21 cellular contexts compared by ENCODE assay signal in genomic region chr16:89156740-89157645, GRCh38. TPM values are rescaled to one million over a fixed set of nuclear protein-coding genes. Genes with fewer than 3 reads are reported as not detected.
"Had no signal": no experiment of that assay in that cellular context is flagged by ENCODE, and none has a peak within 500 bp of the region (broad histone marks: within the 10 kb centered on the region; RNA-seq: fewer than 3 reads in every experiment).

No MANE protein-coding gene starts in this region.

- H3K4me1 ChIP-seq: foreskin keratinocyte had no signal

- H3K4me1 Mint-ChIP-seq: activated naive CD4-positive, alpha-beta T cell treated with anti-CD3 and anti-CD28 coated beads, Interleukin-2, amount 10 ng/mL, durations not matched to agents 7 days and 5 days had no signal

- H3K27me3 Mint-ChIP-seq: activated naive CD4-positive, alpha-beta T cell treated with anti-CD3 and anti-CD28 coated beads, Interleukin-2, amount 10 ng/mL, durations not matched to agents 7 days and 5 days had no signal

- H3K27ac ChIP-seq: foreskin keratinocyte, left lung had no signal

- DNase-seq: activated CD8-positive, alpha-beta memory T cell treated with anti-CD3 and anti-CD28 coated beads for 24 hours; activated CD8-positive, alpha-beta memory T cell treated with anti-CD3 and anti-CD28 coated beads, Interleukin-2, amount 50 U/mL, for 48 hours; activated effector memory CD4-positive, alpha-beta T cell treated with Interleukin-2 at 50 U/mL for 16 hours; activated naive CD4-positive, alpha-beta T cell treated with anti-CD3 and anti-CD28 coated beads, Interleukin-2, amount 10 ng/mL, durations not matched to agents 7 days and 5 days; activated T-cell treated with anti-CD3 and anti-CD28 coated beads, Interleukin-2, amount 50 U/mL, for 48 hours; effector CD8-positive, alpha-beta T cell; foreskin keratinocyte; glutamatergic neuron; islet precursor cell; left lung; midbrain; trophoblast cell had no signal

- H3K27me3 ChIP-seq: ascending aorta had no signal

- H3K4me3 ChIP-seq: ascending aorta, left lung, skin epidermis, stomach had no signal

- H3K4me3 Mint-ChIP-seq: activated naive CD4-positive, alpha-beta T cell treated with anti-CD3 and anti-CD28 coated beads, Interleukin-2, amount 10 ng/mL, durations not matched to agents 7 days and 5 days; dendritic cell treated with granulocyte-macrophage colony-stimulating factor and Interleukin-4, amounts not matched to agents 40 ng/mL and 50 ng/mL, for 4 days; nephron had no signal

- H3K9me3 ChIP-seq: ascending aorta, left lung, stomach had no signal

- H3K27ac Mint-ChIP-seq: dendritic cell treated with granulocyte-macrophage colony-stimulating factor and Interleukin-4, amounts not matched to agents 40 ng/mL and 50 ng/mL, for 4 days; nephron; progenitor cell of endocrine pancreas had no signal

- H3K9me3 Mint-ChIP-seq: dendritic cell treated with granulocyte-macrophage colony-stimulating factor and Interleukin-4, amounts not matched to agents 40 ng/mL and 50 ng/mL, for 4 days; nephron had no signal

- ATAC-seq: foreskin keratinocyte, left lung had no signal

RNA-seq across cellular contexts. Expression of gene CDH15, which starts 14.6 kb away (rescaled TPM):
- total RNA-seq: ascending aorta; foreskin keratinocyte; progenitor cell of endocrine pancreas; stomach; T-helper 1 cell treated with Interleukin-12 subunit alpha and Interleukin-12 subunit beta and Interleukin-4 antibody, amounts not matched to agents 30 ng/mL and 1 ng/mL, for 36 hours had no signal

RNA-seq across cellular contexts. Expression of gene SLC22A31, which starts 43.3 kb away (rescaled TPM):
- total RNA-seq: ascending aorta, foreskin keratinocyte, lung microvascular endothelial cell, temporal lobe had no signal
